In the genomic region with DNA sequence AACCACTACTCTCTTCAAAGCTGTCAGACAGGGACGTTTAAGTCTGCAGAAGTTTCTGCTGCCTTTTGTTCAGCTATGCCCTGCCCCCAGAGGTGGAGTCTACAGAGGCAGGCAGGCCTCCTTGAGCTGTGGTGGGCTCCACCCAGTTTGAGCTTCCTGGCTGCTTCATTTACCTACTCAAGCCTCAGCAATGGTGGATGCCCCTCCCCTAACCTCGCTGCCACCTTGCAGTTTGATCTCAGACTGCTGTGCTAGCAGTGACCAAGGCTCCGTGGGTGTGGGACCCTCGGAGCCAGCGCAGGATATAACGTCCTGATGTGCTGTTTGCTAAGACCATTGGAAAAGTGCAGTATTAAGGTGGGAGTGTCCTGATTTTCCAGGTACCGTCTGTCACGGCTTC, we compare ENCODE assay signal across 4 cellular contexts. TPM values are rescaled to one million over a fixed set of nuclear protein-coding genes. Genes with fewer than 3 reads are reported as not detected.
A peak's percentile ranks its signal among the peaks of the same experiment; 100 is the strongest.
DNase-seq lines count a peak whose midpoint lies in the region; ATAC-seq, FAIRE-seq and TF ChIP-seq lines count a peak whose summit lies in the region.
"Not testable (repeated sequence)": the region's sequence is repeated elsewhere in the genome, so short reads cannot be mapped to it uniquely, and the experiment has no call there.

No MANE protein-coding gene starts in this region.

- H3K36me3 ChIP-seq in K562 (ENCODE audit: control insufficient read depth, insufficient read depth, low read length): not testable (repeated sequence)

- H4K20me1 ChIP-seq in K562 (replicated peaks; ENCODE audit: control insufficient read depth, insufficient read depth, low read length): not testable (repeated sequence)

- H3K27ac ChIP-seq in K562 (ENCODE audit: extremely low read depth, low read depth, low read length): not testable (repeated sequence)

- not testable (repeated sequence) for H3K27me3 Mint-ChIP-seq in activated CD4-positive, alpha-beta T cell treated with anti-CD3 and anti-CD28 coated beads, Interleukin-2, amount 10 ng/mL, durations not matched to agents 7 days and 5 days; activated CD4-positive, alpha-beta memory T cell treated with anti-CD3 and anti-CD28 coated beads, Interleukin-2, amount 10 ng/mL, durations not matched to agents 7 days and 5 days; activated CD8-positive, alpha-beta T cell treated with anti-CD3 and anti-CD28 coated beads, Interleukin-2, amount 10 ng/mL, durations not matched to agents 7 days and 5 days (ENCODE audit: low read depth)

- not testable (repeated sequence) for H3K4me1 Mint-ChIP-seq in activated CD4-positive, alpha-beta T cell treated with anti-CD3 and anti-CD28 coated beads, Interleukin-2, amount 10 ng/mL, durations not matched to agents 7 days and 5 days; activated CD8-positive, alpha-beta T cell treated with anti-CD3 and anti-CD28 coated beads, Interleukin-2, amount 10 ng/mL, durations not matched to agents 7 days and 5 days (ENCODE audit: low read depth)
- H3K4me1 Mint-ChIP-seq in activated CD4-positive, alpha-beta memory T cell treated with anti-CD3 and anti-CD28 coated beads, Interleukin-2, amount 10 ng/mL, durations not matched to agents 7 days and 5 days: peaks cover 12% of the 10 kb centered on the region

- H3K4me2 ChIP-seq in K562 (ENCODE audit: insufficient read depth, low read length): not testable (repeated sequence)

- not testable (repeated sequence) for H3K9me3 ChIP-seq in K562 (replicated peaks; ENCODE audit: control insufficient read depth, insufficient read depth, low read depth, low read length)

- not testable (repeated sequence) for ATAC-seq in activated CD8-positive, alpha-beta T cell treated with anti-CD3 and anti-CD28 coated beads, Interleukin-2, amount 10 ng/mL, durations not matched to agents 7 days and 5 days; K562

- not testable (repeated sequence) for H3K4me1 ChIP-seq in K562 (replicated peaks in 1 of 2; ENCODE audit: control insufficient read depth in 2 of 2, insufficient read depth in 2 of 2, low read length in 2 of 2)

- 68% methylated on average over 8 of the region's 8 CpGs for WGBS in K562 (ENCODE audit: insufficient coverage, low coverage, missing lambda C conversion rate)

- H3K27ac Mint-ChIP-seq in activated CD4-positive, alpha-beta T cell treated with anti-CD3 and anti-CD28 coated beads, Interleukin-2, amount 10 ng/mL, durations not matched to agents 7 days and 5 days; activated CD4-positive, alpha-beta memory T cell treated with anti-CD3 and anti-CD28 coated beads, Interleukin-2, amount 10 ng/mL, durations not matched to agents 7 days and 5 days; activated CD8-positive, alpha-beta T cell treated with anti-CD3 and anti-CD28 coated beads, Interleukin-2, amount 10 ng/mL, durations not matched to agents 7 days and 5 days: not testable (repeated sequence)

- intact Hi-C loops in K562 (cut with micrococcal nuclease): not testable (repeated sequence)

- not testable (repeated sequence) for FAIRE-seq in K562 (lab: Jason Lieb, UNC)

- TF ChIP-seq CTCF in K562 (IDR thresholded peaks at IDR 0.05 in 2 of 3, conservative IDR thresholded peaks at IDR 0.05 in 1 of 3; ENCODE audit: insufficient read depth in 2 of 3, low read depth in 1 of 3, low read length in 3 of 3): not testable (repeated sequence)

- not testable (repeated sequence) for H2AFZ ChIP-seq in K562 (ENCODE audit: low read depth, low read length)

- TF ChIP-seq RAD21 in K562 (CRISPR knock-in tag; conservative IDR thresholded peaks at IDR 0.05 in 1 of 2, IDR thresholded peaks at IDR 0.05 in 1 of 2): not testable (repeated sequence)

- not testable (repeated sequence) for H3K4me3 Mint-ChIP-seq in activated CD4-positive, alpha-beta T cell treated with anti-CD3 and anti-CD28 coated beads, Interleukin-2, amount 10 ng/mL, durations not matched to agents 7 days and 5 days; activated CD4-positive, alpha-beta memory T cell treated with anti-CD3 and anti-CD28 coated beads, Interleukin-2, amount 10 ng/mL, durations not matched to agents 7 days and 5 days; activated CD8-positive, alpha-beta T cell treated with anti-CD3 and anti-CD28 coated beads, Interleukin-2, amount 10 ng/mL, durations not matched to agents 7 days and 5 days

- DNase-seq in activated CD4-positive, alpha-beta T cell treated with anti-CD3 and anti-CD28 coated beads, Interleukin-2, amount 10 ng/mL, durations not matched to agents 7 days and 5 days: peak; percentile 24
- DNase-seq in activated CD4-positive, alpha-beta memory T cell treated with anti-CD3 and anti-CD28 coated beads, Interleukin-2, amount 10 ng/mL, durations not matched to agents 7 days and 5 days: peak; percentile 21
- peak; percentile 39 for DNase-seq in activated CD8-positive, alpha-beta T cell treated with anti-CD3 and anti-CD28 coated beads, Interleukin-2, amount 10 ng/mL, durations not matched to agents 7 days and 5 days
- not testable (repeated sequence) for DNase-seq in K562 (ENCODE audit: extremely low read depth in 1 of 4, low spot score in 3 of 4)

- CTCF ChIA-PET in activated CD4-positive, alpha-beta T cell treated with anti-CD3 and anti-CD28 coated beads, Interleukin-2, amount 10 ng/mL, durations not matched to agents 7 days and 5 days (lab: Charles Lee); activated CD4-positive, alpha-beta memory T cell treated with anti-CD3 and anti-CD28 coated beads, Interleukin-2, amount 10 ng/mL, durations not matched to agents 7 days and 5 days (lab: Charles Lee); activated CD8-positive, alpha-beta T cell treated with anti-CD3 and anti-CD28 coated beads, Interleukin-2, amount 10 ng/mL, durations not matched to agents 7 days and 5 days (lab: Charles Lee); K562 (lab: Yijun Ruan, JAX; ENCODE audit: low intra/inter-chr PET ratio): not testable (repeated sequence)

- not testable (repeated sequence) for H3K9me1 ChIP-seq in K562 (ENCODE audit: control insufficient read depth, insufficient read depth, low read length)

- not testable (repeated sequence) for BruUV-seq in K562 (replicated peaks; lab: Mats Ljungman, UMichigan)

- H3K9me3 Mint-ChIP-seq in activated CD4-positive, alpha-beta T cell treated with anti-CD3 and anti-CD28 coated beads, Interleukin-2, amount 10 ng/mL, durations not matched to agents 7 days and 5 days: peaks cover 20% of the 10 kb centered on the region
- H3K9me3 Mint-ChIP-seq in activated CD4-positive, alpha-beta memory T cell treated with anti-CD3 and anti-CD28 coated beads, Interleukin-2, amount 10 ng/mL, durations not matched to agents 7 days and 5 days: peaks cover 21% of the 10 kb centered on the region
- H3K9me3 Mint-ChIP-seq in activated CD8-positive, alpha-beta T cell treated with anti-CD3 and anti-CD28 coated beads, Interleukin-2, amount 10 ng/mL, durations not matched to agents 7 days and 5 days (ENCODE audit: insufficient read depth): not testable (repeated sequence)

- in situ Hi-C loops in K562 (cut with MboI): not testable (repeated sequence)

- H3K9ac ChIP-seq in K562 (ENCODE audit: insufficient read depth in 1 of 2, low read depth in 2 of 2, low read length in 2 of 2): not testable (repeated sequence)

- H3K36me3 Mint-ChIP-seq in activated CD4-positive, alpha-beta T cell treated with anti-CD3 and anti-CD28 coated beads, Interleukin-2, amount 10 ng/mL, durations not matched to agents 7 days and 5 days (ENCODE audit: low read depth): peaks cover 65% of the 10 kb centered on the region
- H3K36me3 Mint-ChIP-seq in activated CD4-positive, alpha-beta memory T cell treated with anti-CD3 and anti-CD28 coated beads, Interleukin-2, amount 10 ng/mL, durations not matched to agents 7 days and 5 days (ENCODE audit: low read depth): peaks cover 80% of the 10 kb centered on the region
- H3K36me3 Mint-ChIP-seq in activated CD8-positive, alpha-beta T cell treated with anti-CD3 and anti-CD28 coated beads, Interleukin-2, amount 10 ng/mL, durations not matched to agents 7 days and 5 days (ENCODE audit: low read depth): peaks cover 22% of the 10 kb centered on the region

- POLR2A ChIA-PET in activated CD4-positive, alpha-beta T cell treated with anti-CD3 and anti-CD28 coated beads, Interleukin-2, amount 10 ng/mL, durations not matched to agents 7 days and 5 days (lab: Charles Lee); activated CD4-positive, alpha-beta memory T cell treated with anti-CD3 and anti-CD28 coated beads, Interleukin-2, amount 10 ng/mL, durations not matched to agents 7 days and 5 days (lab: Charles Lee); activated CD8-positive, alpha-beta T cell treated with anti-CD3 and anti-CD28 coated beads, Interleukin-2, amount 10 ng/mL, durations not matched to agents 7 days and 5 days (lab: Charles Lee): not testable (repeated sequence)
- POLR2A ChIA-PET in K562 (lab: Yijun Ruan, JAX): interaction anchor here (0.7 to 1.0 kb wide), 2 partner anchors 22 to 29 kb away, joined by 4 read pairs; no protein-coding TSS in a partner anchor

- not testable (repeated sequence) for H3K4me3 ChIP-seq in K562

- not testable (repeated sequence) for TF ChIP-seq EP300 in K562 (IDR thresholded peaks at IDR 0.05; ENCODE audit: low read length)

- not testable (repeated sequence) for TF ChIP-seq POLR2A in K562 (conservative IDR thresholded peaks at IDR 0.05)

- H3K27me3 ChIP-seq in K562 (ENCODE audit: control insufficient read depth in 2 of 2, insufficient read depth in 2 of 2, low read length in 2 of 2): not testable (repeated sequence)

- H3K79me2 ChIP-seq in K562 (ENCODE audit: control insufficient read depth, insufficient read depth, low read length): not testable (repeated sequence)

RNA-seq across cellular contexts. Expression of a gene that starts 46.0 kb away (rescaled TPM):
- 100 to 1,000 TPM; 121 to 129 TPM for total RNA-seq in activated CD4-positive, alpha-beta T cell treated with anti-CD3 and anti-CD28 coated beads, Interleukin-2, amount 10 ng/mL, durations not matched to agents 7 days and 5 days
- 100 to 1,000 TPM; 146 to 151 TPM for total RNA-seq in activated CD4-positive, alpha-beta memory T cell treated with anti-CD3 and anti-CD28 coated beads, Interleukin-2, amount 10 ng/mL, durations not matched to agents 7 days and 5 days
- 10 to 100 TPM; 96.9 to 98.3 TPM for total RNA-seq in activated CD8-positive, alpha-beta T cell treated with anti-CD3 and anti-CD28 coated beads, Interleukin-2, amount 10 ng/mL, durations not matched to agents 7 days and 5 days
- 109 and 119 TPM in 2 replicates for total RNA-seq in K562 (2011; cell fraction: chromatin; rRNA removed; ENCODE audit: low replicate concordance)
- total RNA-seq in K562 (2011; cell fraction: nucleolus; rRNA removed): 57.4 and 59.0 TPM in 2 replicates
- total RNA-seq in K562 (2011; cell fraction: nucleoplasm; rRNA removed): 88.5 and 107 TPM in 2 replicates
- 20.4 and 25.7 TPM in 2 replicates for total RNA-seq in K562 (2014; rRNA removed)
- 20.6 and 23.5 TPM in 2 replicates for total RNA-seq in K562 (2014; rRNA removed; fragmentation: Illumina TruSeq; extraction: Trizol)
- total RNA-seq in K562 (2015; rRNA removed; fragmentation: Illumina TruSeq; extraction: Trizol): 22.1 and 23.4 TPM in 2 replicates
- 23.3 and 25.5 TPM in 2 replicates for total RNA-seq in K562 (2021)
- 35.6 and 40.4 TPM in 2 replicates for polyA plus RNA-seq in K562 (2011; rRNA removed)
- 26.6 and 44.3 TPM in 2 replicates for polyA plus RNA-seq in K562 (2011; cell fraction: cytosol; rRNA removed)
- polyA plus RNA-seq in K562 (2011; cell fraction: nucleus; rRNA removed): 108 and 147 TPM in 2 replicates
- polyA plus RNA-seq in K562 (2012): 18.4 and 26.4 TPM in 2 replicates
- polyA plus RNA-seq in K562 (2014; fragmentation: Illumina TruSeq; extraction: Trizol): 24.7 and 27.7 TPM in 2 replicates
- 1 to 10 TPM; 4.6 to 7.1 TPM for polyA plus RNA-seq in K562 (2014; fragmentation: Nextera tagmentation; extraction: Ambion mirVana)
- 21.4 and 23.9 TPM in 2 replicates for polyA plus RNA-seq in K562 (2014; rRNA removed)
- polyA minus RNA-seq in K562 (2011; rRNA and poly(A)+ RNA removed): 33.4 and 43.2 TPM in 2 replicates
- polyA minus RNA-seq in K562 (2011; cell fraction: cytosol; rRNA and poly(A)+ RNA removed): 21.9 and 24.1 TPM in 2 replicates
- 31.2 and 37.2 TPM in 2 replicates for polyA minus RNA-seq in K562 (2011; cell fraction: nucleus; rRNA and poly(A)+ RNA removed)
